ENCODE assay signal across 8 cellular contexts in the genomic region with DNA sequence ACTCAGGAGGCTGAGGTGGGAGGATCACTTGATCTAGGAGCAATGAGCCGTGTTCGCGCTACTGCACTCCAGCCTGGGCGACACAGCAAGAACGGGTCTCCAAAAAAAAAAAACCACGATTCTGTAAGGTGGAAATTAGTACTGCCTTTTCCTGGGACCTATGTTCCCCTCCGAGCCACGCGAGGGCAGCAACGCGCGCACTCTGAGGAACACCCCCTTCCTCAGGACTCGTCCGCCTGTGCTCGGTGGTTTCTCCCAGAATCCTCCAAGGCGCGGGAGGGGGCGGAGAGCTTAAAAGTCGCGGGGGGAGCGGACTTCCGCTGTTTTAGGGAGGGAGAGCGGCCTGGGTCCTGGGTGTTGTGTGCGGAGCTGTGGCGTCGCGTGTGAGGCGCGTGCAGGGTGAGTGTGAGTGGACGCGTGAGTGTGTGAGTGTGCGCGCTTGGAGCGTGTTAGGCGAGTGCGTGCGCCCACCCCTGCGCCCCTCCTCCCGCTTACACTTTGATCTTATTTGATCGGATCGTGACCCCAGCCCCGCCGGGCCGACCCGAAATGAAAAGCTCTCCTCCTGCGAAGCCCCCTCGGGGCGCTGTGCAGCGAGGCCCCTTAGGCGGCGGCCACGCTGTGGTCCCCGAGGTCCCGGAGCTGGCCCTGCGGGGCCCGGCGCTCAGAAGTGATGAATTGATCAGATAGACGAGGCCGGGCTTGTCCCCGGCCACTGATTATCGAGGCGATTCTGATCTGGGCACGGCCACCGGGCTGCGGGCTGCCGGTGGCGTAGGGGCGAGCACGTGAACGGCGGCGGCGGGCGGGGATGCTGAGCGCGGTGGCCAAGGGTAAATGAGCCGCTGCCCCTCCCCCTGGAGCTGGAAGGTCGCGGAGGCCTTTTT. TPM values are rescaled to one million over a fixed set of nuclear protein-coding genes. Genes with fewer than 3 reads are reported as not detected.
DNase-seq lines count a peak whose midpoint lies in the region; ATAC-seq and TF ChIP-seq lines count a peak whose summit lies in the region.

No MANE protein-coding gene starts in this region.

- H3K4me1 ChIP-seq in RWPE2 (ENCODE audit: insufficient read depth, poor library complexity, severe bottlenecking) (peaks cover 2% of the 10 kb centered on the region), stomach smooth muscle (ENCODE audit: control insufficient read depth, insufficient read depth, low read length) (peaks cover 10% of the 10 kb centered on the region)

- no peaks in the 10 kb centered on the region for H3K9me3 ChIP-seq in RWPE2 (ENCODE audit: severe bottlenecking)
- no peaks in the 10 kb centered on the region for H3K9me3 ChIP-seq in stomach smooth muscle (ENCODE audit: control insufficient read depth in 2 of 2, low read length in 2 of 2)

- H3K9me3 Mint-ChIP-seq in neural crest cell = peaks cover 2% of the 10 kb centered on the region

- H3K27me3 ChIP-seq in RWPE2 (ENCODE audit: insufficient read depth, poor library complexity, severe bottlenecking) (no peaks in the 10 kb centered on the region), stomach smooth muscle (ENCODE audit: control insufficient read depth in 1 of 2, insufficient read depth in 2 of 2, low read length in 2 of 2) (no peaks in the 10 kb centered on the region)

- peak; percentile 94 for ATAC-seq in RWPE2 (ENCODE audit: low read depth)

- DNase-seq in ELR (ENCODE audit: low read depth) (peak; percentile 99), H4 (ENCODE audit: low spot score) (peak; percentile 96), LoVo (ENCODE audit: low spot score) (peak; percentile 96), RWPE2 (ENCODE audit: low spot score) (peak; percentile 95), fibroblast of the conjunctiva (ENCODE audit: low read depth) (peak; percentile 94), neural crest cell (ENCODE audit: low read depth, low spot score) (peak; percentile 95)
- DNase-seq in activated effector memory CD4-positive, alpha-beta T cell treated with anti-CD3 and anti-CD28 coated beads, Interleukin-2, amount 50 U/mL, for 16 hours = peak; percentile 99

- H3K36me3 ChIP-seq in RWPE2 (ENCODE audit: low read depth) = peaks cover 24% of the 10 kb centered on the region
- H3K36me3 ChIP-seq in stomach smooth muscle (ENCODE audit: control insufficient read depth in 2 of 2, insufficient read depth in 2 of 2, low read length in 2 of 2) = peaks cover 0 to 3% of the 10 kb centered on the region in 2 donors

- H3K27ac ChIP-seq in RWPE2 (ENCODE audit: poor library complexity, severe bottlenecking) (peak overlapping the region; percentile 65), stomach smooth muscle (ENCODE audit: low read length) (peak overlapping the region; percentile 88)

- peak overlapping the region; percentile 91 for H3K27ac Mint-ChIP-seq in neural crest cell (ENCODE audit: unreplicated experiment)

- peak overlapping the region; percentile 91 to 99 for H3K9ac ChIP-seq in stomach smooth muscle (ENCODE audit: low read length in 2 of 2)

- H3K36me3 Mint-ChIP-seq in neural crest cell (ENCODE audit: low read depth) = peaks cover 11% of the 10 kb centered on the region

- TF ChIP-seq CTCF in RWPE2 (IDR thresholded peaks at IDR 0.05; ENCODE audit: poor library complexity, severe bottlenecking) = peak; percentile 96
- peak; percentile 87 for TF ChIP-seq CTCF in neural crest cell (conservative IDR thresholded peaks at IDR 0.05)

- H3K4me3 Mint-ChIP-seq in neural crest cell = peak overlapping the region; percentile 99

- H3K27me3 Mint-ChIP-seq in neural crest cell (ENCODE audit: low read depth) = peaks cover 3% of the 10 kb centered on the region

- peak overlapping the region; percentile 96 for H3K4me3 ChIP-seq in RWPE2 (ENCODE audit: severe bottlenecking)
- peak overlapping the region; percentile 92 to 93 for H3K4me3 ChIP-seq in stomach smooth muscle (ENCODE audit: low read length in 2 of 2)

- H3K4me1 Mint-ChIP-seq in neural crest cell = peaks cover 11% of the 10 kb centered on the region

RNA-seq across cellular contexts. Expression of a gene that starts 9.6 kb away (rescaled TPM):
- total RNA-seq in H4 (2014; rRNA removed; shearing (Covaris generic)) = 22.3 and 27.2 TPM in 2 replicates
- total RNA-seq in neural crest cell = 26.1 and 28.4 TPM in 2 replicates

RNA-seq across cellular contexts. Expression of a gene that starts 13.8 kb away (rescaled TPM):
- 1.1 TPM in 2 replicates for total RNA-seq in H4 (2014; rRNA removed; shearing (Covaris generic))
- total RNA-seq in neural crest cell = 0.64 and 0.70 TPM in 2 replicates

RNA-seq across cellular contexts. Expression of a gene that starts 24.3 kb away (rescaled TPM):
- 49.6 and 60.2 TPM in 2 replicates for total RNA-seq in H4 (2014; rRNA removed; shearing (Covaris generic))
- total RNA-seq in neural crest cell = 22.4 and 24.9 TPM in 2 replicates

RNA-seq across cellular contexts. Expression of a gene that starts 58.2 kb away (rescaled TPM):
- 4.7 and 6.1 TPM in 2 replicates for total RNA-seq in H4 (2014; rRNA removed; shearing (Covaris generic))
- 18.0 and 19.0 TPM in 2 replicates for total RNA-seq in neural crest cell

Comparison
In these comparisons a context has a peak if more than half of its experiments do, and no peak if none do; other contexts are left out.
1. Peak in every context shown above with its lines: DNase-seq, ATAC-seq, H3K4me3 ChIP-seq and H3K27ac ChIP-seq.